In genomic region chr7:55144333-55144954, GRCh38 we compare ENCODE assay signal across 13 cellular contexts.
A peak's percentile ranks its signal among the peaks of the same experiment; 100 is the strongest.
DNase-seq lines count a peak whose midpoint lies in the region; ATAC-seq and TF ChIP-seq lines count a peak whose summit lies in the region.
"Had no signal": no experiment of that assay in that cellular context is flagged by ENCODE, and none has a peak within 500 bp of the region (broad histone marks: within the 10 kb centered on the region; RNA-seq: fewer than 3 reads in every experiment).

No MANE protein-coding gene starts in this region.

- H3K4me3 Mint-ChIP-seq in chondrocyte (ENCODE audit: unreplicated experiment): no peak overlapping the region
- no peak overlapping the region for H3K4me3 Mint-ChIP-seq in nephron progenitor cell
- H3K4me3 Mint-ChIP-seq: central memory CD8-positive, alpha-beta T cell; natural killer cell had no signal

- no peaks in the 10 kb centered on the region for H3K9me3 ChIP-seq in ascending aorta

- H3K36me3 Mint-ChIP-seq in chondrocyte (ENCODE audit: low read depth) (peaks cover 30% of the 10 kb centered on the region), nephron progenitor cell (ENCODE audit: low read depth) (no peaks in the 10 kb centered on the region)
- H3K36me3 Mint-ChIP-seq: natural killer cell had no signal

- H3K4me3 ChIP-seq in LNCaP clone FGC (ENCODE audit: low read depth, low read length) (no peak overlapping the region), ascending aorta (no peak overlapping the region)

- no peaks in the 10 kb centered on the region for H3K4me1 ChIP-seq in ascending aorta

- intact Hi-C loops in ascending aorta (cut with DNase I): no loop called here

- peak; percentile 33 for TF ChIP-seq CTCF in LNCaP clone FGC (IDR thresholded peaks at IDR 0.05; ENCODE audit: control insufficient read depth, extremely low read depth, insufficient read depth)
- TF ChIP-seq CTCF in chondrocyte (IDR thresholded peaks at IDR 0.05): peak; percentile 64
- TF ChIP-seq CTCF in nephron progenitor cell (IDR thresholded peaks at IDR 0.05): peak; percentile 26
- TF ChIP-seq CTCF in ascending aorta (IDR thresholded peaks at IDR 0.05): no peak

- peak; percentile 32 for DNase-seq in ELR (ENCODE audit: low read depth)
- no peak for DNase-seq in LNCaP clone FGC (ENCODE audit: low read depth)
- no peak for DNase-seq in chondrocyte (ENCODE audit: low spot score)
- no peak for DNase-seq in nephron progenitor cell
- no peak for DNase-seq in ascending aorta (ENCODE audit: low spot score in 2 of 2)
- DNase-seq in activated T-cell treated with anti-CD3 and anti-CD28 coated beads, Interleukin-2, amount 50 U/mL, for 1 hour: no peak
- DNase-seq: activated CD8-positive, alpha-beta memory T cell treated with anti-CD3 and anti-CD28 coated beads, Interleukin-2, amount 50 U/mL, for 4 hours; natural killer cell; NCI-H1417; stimulated activated CD4-positive, alpha-beta T cell treated with anti-CD3 and anti-CD28 coated beads, Interleukin-4, amount 100 ng/mL, for 4 hours had no signal

- H3K27me3 Mint-ChIP-seq in chondrocyte (ENCODE audit: low read depth) (no peaks in the 10 kb centered on the region), nephron progenitor cell (ENCODE audit: low read depth, poor library complexity) (peaks cover 15% of the 10 kb centered on the region)

- H3K27me3 ChIP-seq in ascending aorta: no peaks in the 10 kb centered on the region

- H3K4me1 Mint-ChIP-seq in chondrocyte (ENCODE audit: low read depth) (peaks cover 15% of the 10 kb centered on the region), nephron progenitor cell (peaks cover 24% of the 10 kb centered on the region)
- H3K4me1 Mint-ChIP-seq: central memory CD8-positive, alpha-beta T cell had no signal

- ATAC-seq in HG02884 (IDR thresholded peaks at IDR 0.05; ENCODE audit: unreplicated experiment) (no peak), GM21723 (IDR thresholded peaks at IDR 0.05; ENCODE audit: unreplicated experiment) (no peak)
- ATAC-seq: natural killer cell had no signal

- peaks cover 4% of the 10 kb centered on the region for H3K9me3 Mint-ChIP-seq in chondrocyte (ENCODE audit: low read depth)
- no peaks in the 10 kb centered on the region for H3K9me3 Mint-ChIP-seq in nephron progenitor cell
- H3K9me3 Mint-ChIP-seq: natural killer cell had no signal

- H3K36me3 ChIP-seq in ascending aorta: peaks cover 45 to 56% of the 10 kb centered on the region in 2 donors

- H3K27ac Mint-ChIP-seq in chondrocyte (ENCODE audit: unreplicated experiment) (no peak overlapping the region), nephron progenitor cell (no peak overlapping the region)
- H3K27ac Mint-ChIP-seq: natural killer cell had no signal

- no peak overlapping the region for H3K27ac ChIP-seq in ascending aorta

Comparison
In these comparisons a context has a peak if more than half of its experiments do, and no peak if none do; other contexts are left out.
1. CTCF ChIP-seq: peak in LNCaP clone FGC (single experiment), chondrocyte (single experiment) and nephron progenitor cell (single experiment); none in ascending aorta (0 of 3).